ENCODE assay signal across 8 cellular contexts in genomic region chr19:55646889-55647731, GRCh38. TPM values are rescaled to one million over a fixed set of nuclear protein-coding genes. Genes with fewer than 3 reads are reported as not detected.
DNase-seq lines count a peak whose midpoint lies in the region; ATAC-seq, FAIRE-seq and TF ChIP-seq lines count a peak whose summit lies in the region.

No MANE protein-coding gene starts in this region.

- no peaks in the 10 kb centered on the region for H3K27me3 ChIP-seq in iPS-20b (ENCODE audit: insufficient read depth, low read length)
- no peaks in the 10 kb centered on the region for H3K27me3 ChIP-seq in thymus (ENCODE audit: control insufficient read depth, insufficient read depth)

- WGBS in thymus = 63% methylated on average over 14 of the region's 14 CpGs

- H3K27ac ChIP-seq in iPS-20b (ENCODE audit: low read length) (no peak overlapping the region), thymus (ENCODE audit: low read depth) (peak overlapping the region; percentile 61)

- TF ChIP-seq CTCF in activated B cell treated with CpG ODN at 0.5 μM for 24 hours (IDR thresholded peaks at IDR 0.05) = no peak

- no peak for FAIRE-seq in urothelium cell line (lab: Jason Lieb, UNC)

- H3K9ac ChIP-seq in iPS-20b (ENCODE audit: low read depth, low read length) = peak overlapping the region; percentile 75; the same call in 1 of the 2 replicates

- peak overlapping the region; percentile 90 for H3K4me3 Mint-ChIP-seq in activated T-cell treated with anti-CD3 and anti-CD28 coated beads, Interleukin-2, amount 50 U/mL, for 72 hours
- peak overlapping the region; percentile 95 for H3K4me3 Mint-ChIP-seq in activated B cell treated with CpG ODN at 0.5 μM for 24 hours

- CTCF ChIA-PET in activated B cell treated with CpG ODN at 0.5 μM for 24 hours (lab: Charles Lee) = interaction anchor here (0.8 to 4.4 kb wide), 3 partner anchors 10 to 47 kb away, joined by 3 to 33 read pairs (median 4); partner anchors contain the start of genes FIZ1 and ZNF524

- peaks cover 73% of the 10 kb centered on the region for H3K4me1 Mint-ChIP-seq in activated T-cell treated with anti-CD3 and anti-CD28 coated beads, Interleukin-2, amount 50 U/mL, for 72 hours (ENCODE audit: low read depth)
- H3K4me1 Mint-ChIP-seq in activated B cell treated with CpG ODN at 0.5 μM for 24 hours = peaks cover 62% of the 10 kb centered on the region

- intact Hi-C loops in activated B cell treated with CpG ODN at 0.5 μM for 24 hours (cut with micrococcal nuclease) = loop anchor here (10.0 kb wide), 2 partner anchors 668 to 1182 kb away; partner anchors contain the start of genes LENG9 and ZSCAN5A

- DNase-seq in activated T-cell treated with anti-CD3 and anti-CD28 coated beads, Interleukin-2, amount 50 U/mL, for 72 hours = no peak
- no peak for DNase-seq in activated T-cell treated with anti-CD3 and anti-CD28 coated beads, Interleukin-2, amount 50 U/mL, for 48 hours
- DNase-seq in activated B cell treated with CpG ODN at 0.5 μM for 24 hours (no peak), DMS114 treated with DMSO at 0.1 percent for 48 hours (lab: John Stamatoyannopoulos, UW; ENCODE audit: unreplicated experiment) (no peak), urothelium cell line (ENCODE audit: low spot score) (no peak), inferior parietal cortex (ENCODE audit: extremely low spot score) (no peak)

- ATAC-seq in activated T-cell treated with anti-CD3 and anti-CD28 coated beads, Interleukin-2, amount 50 U/mL, for 72 hours (replicated peaks in 1 of 2) = no peak
- peak; percentile 22 for ATAC-seq in activated B cell treated with CpG ODN at 0.5 μM for 24 hours (ENCODE audit: low read depth)

- peaks cover 3 to 16% of the 10 kb centered on the region in 2 donors for H3K36me3 Mint-ChIP-seq in activated T-cell treated with anti-CD3 and anti-CD28 coated beads, Interleukin-2, amount 50 U/mL, for 72 hours (ENCODE audit: insufficient read depth in 2 of 2)
- H3K36me3 Mint-ChIP-seq in activated B cell treated with CpG ODN at 0.5 μM for 24 hours (ENCODE audit: low read depth) = peaks cover 36% of the 10 kb centered on the region

- H3K9me3 ChIP-seq in iPS-20b (ENCODE audit: insufficient read depth, low read depth, low read length) (no peaks in the 10 kb centered on the region), thymus (ENCODE audit: control insufficient read depth) (no peaks in the 10 kb centered on the region)

- POLR2A ChIA-PET in activated B cell treated with CpG ODN at 0.5 μM for 24 hours (lab: Charles Lee) = interaction anchor here (0.6 to 4.7 kb wide), 13 partner anchors 10 to 1199 kb away, joined by 3 to 45 read pairs (median 10); partner anchors contain the start of genes FIZ1, LENG8, ZNF524 and ZNF628

- H3K27ac Mint-ChIP-seq in activated T-cell treated with anti-CD3 and anti-CD28 coated beads, Interleukin-2, amount 50 U/mL, for 72 hours = no peak overlapping the region
- H3K27ac Mint-ChIP-seq in activated B cell treated with CpG ODN at 0.5 μM for 24 hours = peak overlapping the region; percentile 95

- no peaks in the 10 kb centered on the region for H3K9me3 Mint-ChIP-seq in activated T-cell treated with anti-CD3 and anti-CD28 coated beads, Interleukin-2, amount 50 U/mL, for 72 hours
- no peaks in the 10 kb centered on the region for H3K9me3 Mint-ChIP-seq in activated B cell treated with CpG ODN at 0.5 μM for 24 hours

- H3K36me3 ChIP-seq in iPS-20b (ENCODE audit: insufficient read depth, low read depth, low read length) = peaks cover 15% of the 10 kb centered on the region
- H3K36me3 ChIP-seq in thymus (ENCODE audit: control insufficient read depth, insufficient read depth) = peaks cover 12% of the 10 kb centered on the region

- H3K4me3 ChIP-seq in iPS-20b (ENCODE audit: low read length) (peak overlapping the region; percentile 81), thymus (ENCODE audit: low read length) (peak overlapping the region; percentile 57)

- no peaks in the 10 kb centered on the region for H3K27me3 Mint-ChIP-seq in activated T-cell treated with anti-CD3 and anti-CD28 coated beads, Interleukin-2, amount 50 U/mL, for 72 hours (ENCODE audit: low read depth)
- no peaks in the 10 kb centered on the region for H3K27me3 Mint-ChIP-seq in activated B cell treated with CpG ODN at 0.5 μM for 24 hours

- no peaks in the 10 kb centered on the region; the same call in 1 of the 2 replicates for H3K4me1 ChIP-seq in iPS-20b (ENCODE audit: insufficient read depth, low read length)
- peaks cover 30% of the 10 kb centered on the region for H3K4me1 ChIP-seq in thymus (ENCODE audit: control insufficient read depth, insufficient read depth, low read length)

RNA-seq across cellular contexts. Expression of gene CCDC106, which starts 0.9 kb away (rescaled TPM):
- total RNA-seq in activated T-cell treated with anti-CD3 and anti-CD28 coated beads, Interleukin-2, amount 50 U/mL, for 72 hours = 10 to 100 TPM; 13.8 to 21.7 TPM
- 14.0 and 14.4 TPM in 2 replicates for total RNA-seq in activated B cell treated with CpG ODN at 0.5 μM for 24 hours
- 17.2 TPM for polyA plus RNA-seq in thymus

RNA-seq across cellular contexts. Expression of gene ZNF581, which starts 3.7 kb away (rescaled TPM):
- 10 to 100 TPM; 43.1 to 50.7 TPM for total RNA-seq in activated T-cell treated with anti-CD3 and anti-CD28 coated beads, Interleukin-2, amount 50 U/mL, for 72 hours
- 42.7 and 46.5 TPM in 2 replicates for total RNA-seq in activated B cell treated with CpG ODN at 0.5 μM for 24 hours
- 22.9 TPM for polyA plus RNA-seq in thymus

RNA-seq across cellular contexts. Expression of gene ZNF580, which starts 6.3 kb away (rescaled TPM):
- total RNA-seq in activated T-cell treated with anti-CD3 and anti-CD28 coated beads, Interleukin-2, amount 50 U/mL, for 72 hours = 10 to 100 TPM; 46.1 to 47.8 TPM
- 55.0 and 81.2 TPM in 2 replicates for total RNA-seq in activated B cell treated with CpG ODN at 0.5 μM for 24 hours
- polyA plus RNA-seq in thymus = 32.9 TPM

RNA-seq across cellular contexts. Expression of gene U2AF2, which starts 7.7 kb away (rescaled TPM):
- total RNA-seq in activated T-cell treated with anti-CD3 and anti-CD28 coated beads, Interleukin-2, amount 50 U/mL, for 72 hours = 100 to 1,000 TPM; 128 to 137 TPM
- total RNA-seq in activated B cell treated with CpG ODN at 0.5 μM for 24 hours = 256 and 273 TPM in 2 replicates
- polyA plus RNA-seq in thymus = 123 TPM

RNA-seq across cellular contexts. Expression of gene ZNF784, which starts 22.7 kb away (rescaled TPM):
- total RNA-seq in activated T-cell treated with anti-CD3 and anti-CD28 coated beads, Interleukin-2, amount 50 U/mL, for 72 hours = 1 to 10 TPM; 4.3 to 6.9 TPM
- total RNA-seq in activated B cell treated with CpG ODN at 0.5 μM for 24 hours = 8.7 and 8.9 TPM in 2 replicates
- 5.4 TPM for polyA plus RNA-seq in thymus
